Comparison of ENCODE assay signal across 11 cellular contexts in genomic region chr4:94548571-94548970, GRCh38.
A peak's percentile ranks its signal among the peaks of the same experiment; 100 is the strongest.
DNase-seq lines count a peak whose midpoint lies in the region; ATAC-seq and TF ChIP-seq lines count a peak whose summit lies in the region.
"Had no signal": no experiment of that assay in that cellular context is flagged by ENCODE, and none has a peak within 500 bp of the region (broad histone marks: within the 10 kb centered on the region; RNA-seq: fewer than 3 reads in every experiment).

No MANE protein-coding gene starts in this region.

- no peak overlapping the region for H4K5ac ChIP-seq in H9 (ENCODE audit: insufficient read length, low read depth, low read length)

- no peak for TF ChIP-seq EP300 in esophagus muscularis mucosa (IDR thresholded peaks at IDR 0.05)

- peaks cover 0 to 9% (median 0%) of the 10 kb centered on the region in 3 experiments; a peak in 2 of 7 replicates for H3K36me3 Mint-ChIP-seq in H9 (ENCODE audit: insufficient read depth in 1 of 3, low read depth in 3 of 3)

- no peak overlapping the region for H3K23ac ChIP-seq in H9 (ENCODE audit: insufficient read length, low read depth, low read length)

- no peaks in the 10 kb centered on the region for H3K23me2 ChIP-seq in H9 (ENCODE audit: insufficient read length, low read depth, low read length, poor library complexity, severe bottlenecking)

- no peak overlapping the region for H2BK12ac ChIP-seq in H9 (ENCODE audit: insufficient read length, low read depth, low read length)

- intact Hi-C loops in esophagus muscularis mucosa (cut with DNase I), result no loop called here

- H3K4me2 ChIP-seq in H9 (ENCODE audit: insufficient read depth, insufficient read length, low read length), result no peak overlapping the region

- TF ChIP-seq CTCF in H9 (conservative IDR thresholded peaks at IDR 0.05), result no peak
- TF ChIP-seq CTCF in foreskin keratinocyte (conservative IDR thresholded peaks at IDR 0.05), result no peak
- no peak for TF ChIP-seq CTCF in esophagus muscularis mucosa (IDR thresholded peaks at IDR 0.05)

- H3K36me3 ChIP-seq in esophagus muscularis mucosa, result no peaks in the 10 kb centered on the region
- H3K36me3 ChIP-seq: neutrophil had no signal

- peak overlapping the region; percentile 22 to 38 (median 27); a peak in 2 of 7 replicates for H3K27ac Mint-ChIP-seq in H9
- H3K27ac Mint-ChIP-seq: activated naive CD8-positive, alpha-beta T cell had no signal

- H2BK20ac ChIP-seq in H9 (ENCODE audit: low read depth, low read length, poor library complexity, severe bottlenecking), result no peak overlapping the region

- no peaks in the 10 kb centered on the region for H3K79me2 ChIP-seq in H9 (ENCODE audit: insufficient read depth, low read length)

- TF ChIP-seq POLR2A in esophagus muscularis mucosa (IDR thresholded peaks at IDR 0.05; ENCODE audit: low read depth), result no peak

- H3K27ac ChIP-seq in H9 (ENCODE audit: insufficient read length, low read depth, low read length), result no peak overlapping the region
- peak overlapping the region; percentile 34 for H3K27ac ChIP-seq in foreskin keratinocyte
- peak overlapping the region in 2 of 4 donors; percentile 2 to 10 for H3K27ac ChIP-seq in esophagus muscularis mucosa (replicated peaks in 1 of 4)
- H3K27ac ChIP-seq: neutrophil had no signal

- H3K56ac ChIP-seq in H9 (ENCODE audit: insufficient read length, low read depth, low read length), result no peak overlapping the region

- H3K79me1 ChIP-seq in H9 (ENCODE audit: insufficient read depth, low read depth, low read length, poor library complexity, severe bottlenecking), result peaks cover 2% of the 10 kb centered on the region

- no peaks in the 10 kb centered on the region for H3K27me3 Mint-ChIP-seq in H9 (ENCODE audit: low read depth)
- H3K27me3 Mint-ChIP-seq: activated naive CD8-positive, alpha-beta T cell had no signal

- H3K9ac ChIP-seq in H9 (ENCODE audit: extremely low read depth, insufficient read length, low read length), result no peak overlapping the region

- no peak overlapping the region for H3K4me3 Mint-ChIP-seq in H9
- H3K4me3 Mint-ChIP-seq: activated naive CD8-positive, alpha-beta T cell had no signal

- peaks cover 15 to 21% of the 10 kb centered on the region in 2 experiments for H3K4me1 Mint-ChIP-seq in H9

- H3K4ac ChIP-seq in H9 (ENCODE audit: low read depth, low read length), result no peak overlapping the region

- H2AK5ac ChIP-seq in H9 (ENCODE audit: insufficient read length, low read length), result no peak overlapping the region

- H3K4me1 ChIP-seq in H9 (ENCODE audit: insufficient read depth, low read length) (no peaks in the 10 kb centered on the region; the same call in 1 of the 2 replicates), foreskin keratinocyte (peaks cover 42% of the 10 kb centered on the region), esophagus muscularis mucosa (peaks cover 20 to 26% (median 22%) of the 10 kb centered on the region in 4 donors)

- no peak overlapping the region for H4K8ac ChIP-seq in H9 (replicated peaks; ENCODE audit: insufficient read length, low read depth, low read length)

- H3K4me3 ChIP-seq in esophagus muscularis mucosa, result no peak overlapping the region

- no peak overlapping the region for H2AFZ ChIP-seq in H9 (ENCODE audit: low read length)

- WGBS in H9 (ENCODE audit: extremely low coverage, insufficient read length, low lambda C conversion rate), result no CpG with 5 or more reads among the region's 1 CpG
- 12% methylated on average over 1 of the region's 1 CpG for whole genome bisulfite sequencing in esophagus muscularis mucosa

- no peak for DNase-seq in H9
- peak; percentile 11 to 82 for DNase-seq in SW 1271 (lab: John Stamatoyannopoulos, UW)
- DNase-seq in foreskin keratinocyte, result peak; percentile 91 to 93
- peak; percentile 89 for DNase-seq in pulmonary artery endothelial cell (ENCODE audit: low read depth, low spot score)
- no peak for DNase-seq in activated CD8-positive, alpha-beta memory T cell treated with anti-CD3 and anti-CD28 coated beads for 24 hours
- DNase-seq in esophagus muscularis mucosa (ENCODE audit: extremely low spot score), result no peak
- DNase-seq: SHP77 treated with DMSO at 0.1 percent for 48 hours had no signal

- H3K9me3 Mint-ChIP-seq in H9, result 0 out of 5 replicates have a peak, but pooled peaks cover 0 to 3% of the 10 kb centered on the region in 2 experiments

- H3K14ac ChIP-seq in H9 (ENCODE audit: insufficient read depth, low read length), result no peak overlapping the region

- no peak overlapping the region for H3K18ac ChIP-seq in H9 (ENCODE audit: insufficient read length, low read depth, low read length)

- H3K27me3 ChIP-seq in H9 (ENCODE audit: insufficient read depth, low read length), result no peaks in the 10 kb centered on the region
- H3K27me3 ChIP-seq in foreskin keratinocyte, result no peaks in the 10 kb centered on the region
- H3K27me3 ChIP-seq in esophagus muscularis mucosa, result no peaks in the 10 kb centered on the region
- H3K27me3 ChIP-seq: neutrophil had no signal

- H2BK5ac ChIP-seq in H9 (ENCODE audit: insufficient read length, low read length), result no peak overlapping the region

- H2BK15ac ChIP-seq in H9 (ENCODE audit: low read depth, low read length), result no peak overlapping the region

- H3T11ph ChIP-seq in H9 (ENCODE audit: low read length), result no peak overlapping the region

- no peaks in the 10 kb centered on the region for H4K20me1 ChIP-seq in H9 (ENCODE audit: control insufficient read depth, insufficient read depth, insufficient read length)

- H3K9me3 ChIP-seq in H9 (ENCODE audit: control insufficient read depth, low read depth, low read length), result no peaks in the 10 kb centered on the region
- H3K9me3 ChIP-seq in esophagus muscularis mucosa, result no peaks in the 10 kb centered on the region
- H3K9me3 ChIP-seq: neutrophil had no signal

- H4K91ac ChIP-seq in H9 (ENCODE audit: insufficient read length, low read depth, low read length), result no peak overlapping the region

- no peak overlapping the region for H2BK120ac ChIP-seq in H9 (ENCODE audit: low read depth, low read length, poor library complexity, severe bottlenecking)

- ATAC-seq in foreskin keratinocyte (peak; percentile 79), GM21825 (IDR thresholded peaks at IDR 0.05; ENCODE audit: unreplicated experiment) (no peak), GM19035 (IDR thresholded peaks at IDR 0.05; ENCODE audit: unreplicated experiment) (no peak)

Comparison
In these comparisons a context has a peak if more than half of its experiments do, and no peak if none do; other contexts are left out.
1. DNase-seq: peak in SW 1271 (2 of 2), foreskin keratinocyte (2 of 2) and pulmonary artery endothelial cell (single experiment); none in H9 (single experiment), activated CD8-positive, alpha-beta memory T cell treated with anti-CD3 and anti-CD28 coated beads for 24 hours (single experiment) and esophagus muscularis mucosa (single experiment).